In the genomic region with DNA sequence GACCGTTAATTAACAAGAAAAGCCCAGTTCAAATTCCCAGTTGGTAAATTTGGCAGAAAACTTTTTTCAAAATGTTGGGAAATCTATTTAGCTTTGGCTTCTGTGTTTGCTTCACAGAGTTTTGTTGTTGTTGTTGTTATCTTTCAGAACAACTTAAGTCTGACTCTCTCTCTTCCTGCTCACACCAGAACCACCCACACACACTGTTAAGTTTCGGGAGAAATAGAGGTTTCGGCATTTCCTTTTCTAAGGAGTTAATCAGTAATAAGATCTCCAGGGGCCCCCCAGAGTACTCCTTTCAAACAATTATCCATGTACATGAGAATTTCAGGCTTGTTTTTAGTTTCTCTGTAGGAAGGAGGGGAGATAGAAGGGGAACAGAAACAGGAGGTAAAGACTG, we compare ENCODE assay signal across 15 cellular contexts.
DNase-seq lines count a peak whose midpoint lies in the region; ATAC-seq and TF ChIP-seq lines count a peak whose summit lies in the region.
"Had no signal": no experiment of that assay in that cellular context is flagged by ENCODE, and none has a peak within 500 bp of the region (broad histone marks: within the 10 kb centered on the region; RNA-seq: fewer than 3 reads in every experiment).

No MANE protein-coding gene starts in this region.

- no peaks in the 10 kb centered on the region for H4K20me1 ChIP-seq in OCI-LY3 (ENCODE audit: insufficient read depth, low read length)
- H4K20me1 ChIP-seq in osteoblast (ENCODE audit: insufficient read depth, low read length), result no peaks in the 10 kb centered on the region
- H4K20me1 ChIP-seq: BLaER1 had no signal

- ATAC-seq in GM18517 (IDR thresholded peaks at IDR 0.05; ENCODE audit: unreplicated experiment) (peak; percentile 60), GM21723 (IDR thresholded peaks at IDR 0.05; ENCODE audit: unreplicated experiment) (no peak)
- ATAC-seq: Panc1 had no signal

- H3K36me3 ChIP-seq in OCI-LY3 (replicated peaks; ENCODE audit: low read depth, low read length) (no peaks in the 10 kb centered on the region), skeletal muscle satellite cell (ENCODE audit: insufficient read depth, low read length) (no peaks in the 10 kb centered on the region), osteoblast (ENCODE audit: insufficient read depth, low read length) (no peaks in the 10 kb centered on the region)
- H3K36me3 ChIP-seq: BLaER1 had no signal

- peak overlapping the region; percentile 74 for H3K4me3 ChIP-seq in OCI-LY3 (ENCODE audit: low read length)
- no peak overlapping the region for H3K4me3 ChIP-seq in skeletal muscle satellite cell (ENCODE audit: low read length)
- H3K4me3 ChIP-seq in osteoblast (ENCODE audit: insufficient read depth, low read length), result no peak overlapping the region
- H3K4me3 ChIP-seq: BLaER1 had no signal

- H2AFZ ChIP-seq in OCI-LY3 (ENCODE audit: low read depth, low read length) (no peak overlapping the region), osteoblast (ENCODE audit: low read length) (no peak overlapping the region)

- H3K27me3 ChIP-seq in OCI-LY3 (ENCODE audit: low read depth, low read length) (no peaks in the 10 kb centered on the region), skeletal muscle satellite cell (ENCODE audit: control insufficient read depth, insufficient read depth, low read length) (no peaks in the 10 kb centered on the region), osteoblast (ENCODE audit: insufficient read depth, low read length) (no peaks in the 10 kb centered on the region)
- H3K27me3 ChIP-seq: BLaER1 had no signal

- TF ChIP-seq CTCF in OCI-LY3 (IDR thresholded peaks at IDR 0.05; ENCODE audit: low read depth, low read length) (no peak), osteoblast (IDR thresholded peaks at IDR 0.05; ENCODE audit: extremely low read depth, low read depth, low read length) (no peak)

- H3K4me1 ChIP-seq in OCI-LY3 (ENCODE audit: low read length) (peaks cover 14% of the 10 kb centered on the region), skeletal muscle satellite cell (ENCODE audit: control insufficient read depth, insufficient read depth, low read length) (no peaks in the 10 kb centered on the region), osteoblast (ENCODE audit: insufficient read depth, low read length) (no peaks in the 10 kb centered on the region)
- H3K4me1 ChIP-seq: BLaER1 had no signal

- DNase-seq in left kidney (ENCODE audit: low read depth, low spot score) (peak; percentile 9), HuH-7.5 (ENCODE audit: low spot score) (no peak), osteoblast (ENCODE audit: insufficient read length, low spot score, missing footprints) (no peak)
- DNase-seq: CD8-positive, alpha-beta memory T cell; DMS79; H9; NCI-H1105; NCI-H1694; NCI-H524 had no signal

- H3K9me3 ChIP-seq in OCI-LY3 (ENCODE audit: insufficient read depth, low read length) (no peaks in the 10 kb centered on the region), skeletal muscle satellite cell (replicated peaks; ENCODE audit: low read length) (no peaks in the 10 kb centered on the region), osteoblast (ENCODE audit: low read depth, low read length) (peaks cover 3% of the 10 kb centered on the region)
- H3K9me3 ChIP-seq: BLaER1 had no signal

- H3K4me2 ChIP-seq in OCI-LY3 (ENCODE audit: low read length) (peak overlapping the region; percentile 81), skeletal muscle satellite cell (ENCODE audit: low read length) (peak overlapping the region; percentile 18), osteoblast (ENCODE audit: insufficient read depth, low read length) (no peak overlapping the region)
- H3K4me2 ChIP-seq: BLaER1 had no signal

- H3K79me2 ChIP-seq in OCI-LY3 (ENCODE audit: low read length) (no peaks in the 10 kb centered on the region), osteoblast (ENCODE audit: insufficient read depth, low read length) (no peaks in the 10 kb centered on the region)

- H3K9ac ChIP-seq in OCI-LY3 (ENCODE audit: low read length) (peak overlapping the region; percentile 25), skeletal muscle satellite cell (ENCODE audit: low read depth, low read length) (no peak overlapping the region)
- H3K9ac ChIP-seq: BLaER1 had no signal

- H3K27ac ChIP-seq in OCI-LY3 (ENCODE audit: low read length), result no peak overlapping the region
- no peak overlapping the region for H3K27ac ChIP-seq in osteoblast (ENCODE audit: low read depth, low read length)
- H3K27ac ChIP-seq: BLaER1 had no signal
